Comparison of ENCODE assay signal across 1 cellular context in the genomic region with DNA sequence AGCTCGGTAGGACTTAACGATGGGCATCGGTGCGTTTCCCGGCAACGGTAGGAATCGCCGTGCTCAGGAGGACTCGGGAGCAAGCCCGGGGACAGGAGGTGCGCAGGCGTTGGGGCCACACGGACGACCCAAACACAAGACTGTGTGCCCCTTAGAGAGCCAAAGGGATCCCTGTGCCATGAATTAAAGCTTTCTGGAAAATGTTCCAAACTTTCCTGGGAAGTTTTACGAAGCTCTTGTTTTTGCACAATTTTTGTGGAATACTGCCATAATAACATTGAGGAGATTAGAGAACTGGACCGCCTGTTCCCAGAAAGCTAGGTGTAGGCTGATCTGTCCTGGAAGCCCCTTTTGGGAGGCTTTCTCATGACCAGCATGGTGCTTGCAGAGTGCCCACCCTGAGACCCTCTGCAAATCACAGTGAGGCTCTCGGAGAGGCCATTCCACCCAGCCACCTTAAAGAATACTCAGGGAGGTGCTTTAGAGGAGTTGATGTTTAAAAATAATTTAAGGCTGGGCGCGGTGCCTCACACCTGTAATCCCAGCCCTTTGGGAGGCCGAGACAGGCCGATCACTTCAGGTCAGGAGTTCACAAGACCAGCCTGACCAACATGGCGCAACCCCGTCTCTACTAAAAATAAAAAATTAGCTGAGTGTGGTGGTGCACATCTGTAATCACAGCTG.
TF ChIP-seq lines count a peak whose summit lies in the region.

No MANE protein-coding gene starts in this region.

TF ChIP-seq in HepG2, 621 proteins besides CTCF, POLR2A, EP300 and RAD21 (continued from another document and continues in another):
- TF ChIP-seq FOXJ3 (CRISPR knock-in tag; IDR thresholded peaks at IDR 0.05; ENCODE audit: borderline replicate concordance), result peak; percentile 44; the same call in 1 of the 2 replicates
- 0 out of 2 replicates have a peak, but pooled peaks have one; percentile 3 for TF ChIP-seq ZNF580 (CRISPR knock-in tag; IDR thresholded peaks at IDR 0.05; ENCODE audit: borderline replicate concordance, low read depth)
- no peak for TF ChIP-seq ZNF101 (CRISPR knock-in tag; IDR thresholded peaks at IDR 0.05; ENCODE audit: borderline replicate concordance, low read depth)
- TF ChIP-seq IKZF1 (IDR thresholded peaks at IDR 0.05), result no peak
- no peak for TF ChIP-seq MBD4 (IDR thresholded peaks at IDR 0.05; ENCODE audit: borderline replicate concordance, low read length)
- no peak for TF ChIP-seq ZFAT (CRISPR knock-in tag; conservative IDR thresholded peaks at IDR 0.05)
- TF ChIP-seq ZNF34 (CRISPR knock-in tag; IDR thresholded peaks at IDR 0.05; ENCODE audit: borderline replicate concordance), result no peak
- no peak for TF ChIP-seq ZNF331 (CRISPR knock-in tag; IDR thresholded peaks at IDR 0.05)
- no peak for TF ChIP-seq CCAR2 (optimal IDR thresholded peaks at IDR 0.05; ENCODE audit: low read depth, low read length)
- no peak; the same call in 1 of the 2 replicates for TF ChIP-seq ZSCAN29 (CRISPR knock-in tag; conservative IDR thresholded peaks at IDR 0.05)
- no peak for TF ChIP-seq ISL2 (CRISPR knock-in tag; IDR thresholded peaks at IDR 0.05)
- no peak for TF ChIP-seq NR2C2 (CRISPR knock-in tag; IDR thresholded peaks at IDR 0.05; ENCODE audit: borderline replicate concordance)
- no peak for TF ChIP-seq KDM5A (IDR thresholded peaks at IDR 0.05; ENCODE audit: borderline replicate concordance, low read length)
- TF ChIP-seq NFKBIZ (CRISPR knock-in tag; IDR thresholded peaks at IDR 0.05), result no peak; the same call in 1 of the 2 replicates
- no peak for TF ChIP-seq SOX5 (CRISPR knock-in tag; IDR thresholded peaks at IDR 0.05; ENCODE audit: borderline replicate concordance)
- TF ChIP-seq ZNF510 (CRISPR knock-in tag; IDR thresholded peaks at IDR 0.05; ENCODE audit: low read depth), result no peak; the same call in 1 of the 2 replicates
- TF ChIP-seq MTF2 (CRISPR knock-in tag; IDR thresholded peaks at IDR 0.05; ENCODE audit: borderline replicate concordance), result no peak
- TF ChIP-seq, protein P1, sequence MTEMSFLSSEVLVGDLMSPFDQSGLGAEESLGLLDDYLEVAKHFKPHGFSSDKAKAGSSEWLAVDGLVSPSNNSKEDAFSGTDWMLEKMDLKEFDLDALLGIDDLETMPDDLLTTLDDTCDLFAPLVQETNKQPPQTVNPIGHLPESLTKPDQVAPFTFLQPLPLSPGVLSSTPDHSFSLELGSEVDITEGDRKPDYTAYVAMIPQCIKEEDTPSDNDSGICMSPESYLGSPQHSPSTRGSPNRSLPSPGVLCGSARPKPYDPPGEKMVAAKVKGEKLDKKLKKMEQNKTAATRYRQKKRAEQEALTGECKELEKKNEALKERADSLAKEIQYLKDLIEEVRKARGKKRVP (CRISPR knock-in tag; IDR thresholded peaks at IDR 0.05), result no peak
- TF ChIP-seq ZNF652 (CRISPR knock-in tag; IDR thresholded peaks at IDR 0.05; ENCODE audit: borderline replicate concordance, low read depth), result no peak
- peak; percentile 95 for TF ChIP-seq ZNF263 (CRISPR knock-in tag; IDR thresholded peaks at IDR 0.05)
- TF ChIP-seq ZNF414 (CRISPR knock-in tag; IDR thresholded peaks at IDR 0.05), result no peak
- TF ChIP-seq KMT2A (CRISPR knock-in tag; IDR thresholded peaks at IDR 0.05), result 0 out of 2 replicates have a peak, but pooled peaks have one; percentile 6
- TF ChIP-seq TBX2 (CRISPR knock-in tag; IDR thresholded peaks at IDR 0.05; ENCODE audit: borderline replicate concordance), result no peak
- TF ChIP-seq ZNF737 (CRISPR knock-in tag; IDR thresholded peaks at IDR 0.05; ENCODE audit: borderline replicate concordance), result no peak
- TF ChIP-seq GPN1 (CRISPR knock-in tag; IDR thresholded peaks at IDR 0.05; ENCODE audit: borderline replicate concordance), result no peak
- no peak; the same call in 1 of the 2 replicates for TF ChIP-seq ZMYM2 (CRISPR knock-in tag; IDR thresholded peaks at IDR 0.05)
- no peak; the same call in 1 of the 2 replicates for TF ChIP-seq FOXC1 (CRISPR knock-in tag; IDR thresholded peaks at IDR 0.05; ENCODE audit: borderline replicate concordance)
- TF ChIP-seq, protein P2, sequence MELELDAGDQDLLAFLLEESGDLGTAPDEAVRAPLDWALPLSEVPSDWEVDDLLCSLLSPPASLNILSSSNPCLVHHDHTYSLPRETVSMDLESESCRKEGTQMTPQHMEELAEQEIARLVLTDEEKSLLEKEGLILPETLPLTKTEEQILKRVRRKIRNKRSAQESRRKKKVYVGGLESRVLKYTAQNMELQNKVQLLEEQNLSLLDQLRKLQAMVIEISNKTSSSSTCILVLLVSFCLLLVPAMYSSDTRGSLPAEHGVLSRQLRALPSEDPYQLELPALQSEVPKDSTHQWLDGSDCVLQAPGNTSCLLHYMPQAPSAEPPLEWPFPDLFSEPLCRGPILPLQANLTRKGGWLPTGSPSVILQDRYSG (CRISPR knock-in tag; IDR thresholded peaks at IDR 0.05), result no peak
- no peak for TF ChIP-seq CC2D1A (CRISPR knock-in tag; IDR thresholded peaks at IDR 0.05)
- TF ChIP-seq ZNF205 (CRISPR knock-in tag; IDR thresholded peaks at IDR 0.05), result no peak
- TF ChIP-seq ZNF644 (CRISPR knock-in tag; IDR thresholded peaks at IDR 0.05; ENCODE audit: low read depth), result no peak
- no peak for TF ChIP-seq SP4 (CRISPR knock-in tag; IDR thresholded peaks at IDR 0.05)
- no peak for TF ChIP-seq ZNF646 (CRISPR knock-in tag; IDR thresholded peaks at IDR 0.05)
- TF ChIP-seq HNF4G (IDR thresholded peaks at IDR 0.05; ENCODE audit: borderline replicate concordance, low read depth, low read length), result no peak
- no peak for TF ChIP-seq HNF4G (CRISPR knock-in tag; IDR thresholded peaks at IDR 0.05; ENCODE audit: borderline replicate concordance, low read depth)
- TF ChIP-seq HOXA3 (CRISPR knock-in tag; IDR thresholded peaks at IDR 0.05), result no peak
- TF ChIP-seq, protein P3, sequence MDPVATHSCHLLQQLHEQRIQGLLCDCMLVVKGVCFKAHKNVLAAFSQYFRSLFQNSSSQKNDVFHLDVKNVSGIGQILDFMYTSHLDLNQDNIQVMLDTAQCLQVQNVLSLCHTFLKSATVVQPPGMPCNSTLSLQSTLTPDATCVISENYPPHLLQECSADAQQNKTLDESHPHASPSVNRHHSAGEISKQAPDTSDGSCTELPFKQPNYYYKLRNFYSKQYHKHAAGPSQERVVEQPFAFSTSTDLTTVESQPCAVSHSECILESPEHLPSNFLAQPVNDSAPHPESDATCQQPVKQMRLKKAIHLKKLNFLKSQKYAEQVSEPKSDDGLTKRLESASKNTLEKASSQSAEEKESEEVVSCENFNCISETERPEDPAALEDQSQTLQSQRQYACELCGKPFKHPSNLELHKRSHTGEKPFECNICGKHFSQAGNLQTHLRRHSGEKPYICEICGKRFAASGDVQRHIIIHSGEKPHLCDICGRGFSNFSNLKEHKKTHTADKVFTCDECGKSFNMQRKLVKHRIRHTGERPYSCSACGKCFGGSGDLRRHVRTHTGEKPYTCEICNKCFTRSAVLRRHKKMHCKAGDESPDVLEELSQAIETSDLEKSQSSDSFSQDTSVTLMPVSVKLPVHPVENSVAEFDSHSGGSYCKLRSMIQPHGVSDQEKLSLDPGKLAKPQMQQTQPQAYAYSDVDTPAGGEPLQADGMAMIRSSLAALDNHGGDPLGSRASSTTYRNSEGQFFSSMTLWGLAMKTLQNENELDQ (CRISPR knock-in tag; IDR thresholded peaks at IDR 0.05; ENCODE audit: borderline replicate concordance), result no peak
- TF ChIP-seq FOXP4 (CRISPR knock-in tag; IDR thresholded peaks at IDR 0.05), result 0 out of 2 replicates have a peak, but pooled peaks have one; percentile 1
- TF ChIP-seq SALL1 (CRISPR knock-in tag; IDR thresholded peaks at IDR 0.05), result no peak
- no peak for TF ChIP-seq ZBTB21 (CRISPR knock-in tag; IDR thresholded peaks at IDR 0.05)
- peak; percentile 15 for TF ChIP-seq AGO2 (optimal IDR thresholded peaks at IDR 0.05; ENCODE audit: low read depth, low read length)
- no peak for TF ChIP-seq MAFG (CRISPR knock-in tag; IDR thresholded peaks at IDR 0.05)
- TF ChIP-seq NFIC (IDR thresholded peaks at IDR 0.05; ENCODE audit: low read length), result no peak
- no peak for TF ChIP-seq HCFC1 (IDR thresholded peaks at IDR 0.05; ENCODE audit: low read depth, low read length)
- TF ChIP-seq, protein P4, sequence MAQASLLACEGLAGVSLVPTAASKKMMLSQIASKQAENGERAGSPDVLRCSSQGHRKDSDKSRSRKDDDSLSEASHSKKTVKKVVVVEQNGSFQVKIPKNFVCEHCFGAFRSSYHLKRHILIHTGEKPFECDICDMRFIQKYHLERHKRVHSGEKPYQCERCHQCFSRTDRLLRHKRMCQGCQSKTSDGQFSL (CRISPR knock-in tag; IDR thresholded peaks at IDR 0.05), result no peak
- no peak for TF ChIP-seq HMGA1 (CRISPR knock-in tag; conservative IDR thresholded peaks at IDR 0.05)
- TF ChIP-seq RBAK (CRISPR knock-in tag; IDR thresholded peaks at IDR 0.05), result no peak
- TF ChIP-seq SATB2 (CRISPR knock-in tag; IDR thresholded peaks at IDR 0.05), result no peak
- TF ChIP-seq THAP8 (CRISPR knock-in tag; IDR thresholded peaks at IDR 0.05; ENCODE audit: borderline replicate concordance), result no peak
